Comparison of ENCODE assay signal across 1 cellular context in the genomic region with DNA sequence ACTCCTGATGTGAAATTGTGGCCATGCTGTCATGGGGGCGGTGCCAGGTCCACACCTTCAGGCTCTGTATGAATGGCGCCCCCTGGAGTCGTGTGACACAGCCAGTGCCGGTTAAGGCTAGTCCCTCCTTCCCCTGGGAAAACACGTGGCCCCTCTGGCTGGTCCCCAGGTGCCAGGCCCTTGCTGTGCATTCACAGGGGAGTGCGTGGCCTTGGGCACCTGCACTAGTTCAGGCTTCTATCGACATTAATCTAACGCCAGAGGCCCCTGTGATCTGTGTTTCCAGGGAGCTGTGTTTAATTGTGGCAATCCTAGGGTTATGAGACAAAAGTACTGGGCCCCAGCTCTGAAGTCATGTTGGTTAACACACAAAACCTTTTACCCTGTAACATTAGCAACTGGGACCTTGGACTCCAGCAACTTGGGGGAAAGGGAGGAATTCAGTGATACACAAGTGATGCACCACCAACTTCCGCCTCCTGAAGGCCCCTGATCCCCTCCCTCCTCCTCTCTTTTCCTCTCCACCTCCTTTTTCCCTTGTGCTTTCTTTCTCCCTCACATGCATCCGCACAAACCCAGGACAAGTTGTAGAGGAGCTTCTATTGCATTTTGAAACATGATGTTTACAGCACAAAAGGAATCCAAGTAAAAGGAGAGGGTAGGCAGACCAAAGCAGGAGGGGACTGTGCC.
TF ChIP-seq lines count a peak whose summit lies in the region.

No MANE protein-coding gene starts in this region.

TF ChIP-seq in HepG2, 621 proteins besides CTCF, POLR2A, EP300 and RAD21 (continued from another document and continues in another):
- TF ChIP-seq KDM2A (CRISPR knock-in tag; IDR thresholded peaks at IDR 0.05; ENCODE audit: borderline replicate concordance, low read depth) (peak; percentile 86), ZNF556 (CRISPR knock-in tag; IDR thresholded peaks at IDR 0.05; ENCODE audit: borderline replicate concordance) (peak; percentile 54; the same call in 1 of the 2 replicates), SOX6 (IDR thresholded peaks at IDR 0.05) (no peak), SOX6 (CRISPR knock-in tag; IDR thresholded peaks at IDR 0.05) (peak; percentile 78), POLR2G (IDR thresholded peaks at IDR 0.05; ENCODE audit: low read depth, low read length) (peak; percentile 31; the same call in 1 of the 2 replicates), GFI1 (CRISPR knock-in tag; IDR thresholded peaks at IDR 0.05; ENCODE audit: borderline replicate concordance) (peak; percentile 32; the same call in 1 of the 2 replicates), SIN3A (IDR thresholded peaks at IDR 0.05; ENCODE audit: borderline replicate concordance, low read depth, low read length) (peak; percentile 88; the same call in 1 of the 2 replicates), AHDC1 (CRISPR knock-in tag; IDR thresholded peaks at IDR 0.05; ENCODE audit: borderline replicate concordance) (peak; percentile 66; the same call in 1 of the 2 replicates), ELF1 (CRISPR knock-in tag; IDR thresholded peaks at IDR 0.05) (peak; percentile 21; the same call in 1 of the 2 replicates), GATAD2A (CRISPR knock-in tag; IDR thresholded peaks at IDR 0.05) (peak; percentile 87), ZNF335 (CRISPR knock-in tag; IDR thresholded peaks at IDR 0.05) (peak; percentile 57; the same call in 1 of the 2 replicates), ZNF263 (CRISPR knock-in tag; IDR thresholded peaks at IDR 0.05) (peak; percentile 90), TFDP2 (CRISPR knock-in tag; IDR thresholded peaks at IDR 0.05) (peak; percentile 66)
- TF ChIP-seq, protein P1, sequence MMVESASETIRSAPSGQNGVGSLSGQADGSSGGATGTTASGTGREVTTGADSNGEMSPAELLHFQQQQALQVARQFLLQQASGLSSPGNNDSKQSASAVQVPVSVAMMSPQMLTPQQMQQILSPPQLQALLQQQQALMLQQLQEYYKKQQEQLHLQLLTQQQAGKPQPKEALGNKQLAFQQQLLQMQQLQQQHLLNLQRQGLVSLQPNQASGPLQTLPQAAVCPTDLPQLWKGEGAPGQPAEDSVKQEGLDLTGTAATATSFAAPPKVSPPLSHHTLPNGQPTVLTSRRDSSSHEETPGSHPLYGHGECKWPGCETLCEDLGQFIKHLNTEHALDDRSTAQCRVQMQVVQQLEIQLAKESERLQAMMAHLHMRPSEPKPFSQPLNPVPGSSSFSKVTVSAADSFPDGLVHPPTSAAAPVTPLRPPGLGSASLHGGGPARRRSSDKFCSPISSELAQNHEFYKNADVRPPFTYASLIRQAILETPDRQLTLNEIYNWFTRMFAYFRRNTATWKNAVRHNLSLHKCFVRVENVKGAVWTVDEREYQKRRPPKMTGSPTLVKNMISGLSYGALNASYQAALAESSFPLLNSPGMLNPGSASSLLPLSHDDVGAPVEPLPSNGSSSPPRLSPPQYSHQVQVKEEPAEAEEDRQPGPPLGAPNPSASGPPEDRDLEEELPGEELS (CRISPR knock-in tag; IDR thresholded peaks at IDR 0.05) = peak; percentile 65; the same call in 1 of the 2 replicates
- TF ChIP-seq, protein P2, sequence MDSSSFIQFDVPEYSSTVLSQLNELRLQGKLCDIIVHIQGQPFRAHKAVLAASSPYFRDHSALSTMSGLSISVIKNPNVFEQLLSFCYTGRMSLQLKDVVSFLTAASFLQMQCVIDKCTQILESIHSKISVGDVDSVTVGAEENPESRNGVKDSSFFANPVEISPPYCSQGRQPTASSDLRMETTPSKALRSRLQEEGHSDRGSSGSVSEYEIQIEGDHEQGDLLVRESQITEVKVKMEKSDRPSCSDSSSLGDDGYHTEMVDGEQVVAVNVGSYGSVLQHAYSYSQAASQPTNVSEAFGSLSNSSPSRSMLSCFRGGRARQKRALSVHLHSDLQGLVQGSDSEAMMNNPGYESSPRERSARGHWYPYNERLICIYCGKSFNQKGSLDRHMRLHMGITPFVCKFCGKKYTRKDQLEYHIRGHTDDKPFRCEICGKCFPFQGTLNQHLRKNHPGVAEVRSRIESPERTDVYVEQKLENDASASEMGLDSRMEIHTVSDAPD (CRISPR knock-in tag; IDR thresholded peaks at IDR 0.05) = 0 out of 2 replicates have a peak, but pooled peaks have one; percentile 71
- TF ChIP-seq, protein P3, sequence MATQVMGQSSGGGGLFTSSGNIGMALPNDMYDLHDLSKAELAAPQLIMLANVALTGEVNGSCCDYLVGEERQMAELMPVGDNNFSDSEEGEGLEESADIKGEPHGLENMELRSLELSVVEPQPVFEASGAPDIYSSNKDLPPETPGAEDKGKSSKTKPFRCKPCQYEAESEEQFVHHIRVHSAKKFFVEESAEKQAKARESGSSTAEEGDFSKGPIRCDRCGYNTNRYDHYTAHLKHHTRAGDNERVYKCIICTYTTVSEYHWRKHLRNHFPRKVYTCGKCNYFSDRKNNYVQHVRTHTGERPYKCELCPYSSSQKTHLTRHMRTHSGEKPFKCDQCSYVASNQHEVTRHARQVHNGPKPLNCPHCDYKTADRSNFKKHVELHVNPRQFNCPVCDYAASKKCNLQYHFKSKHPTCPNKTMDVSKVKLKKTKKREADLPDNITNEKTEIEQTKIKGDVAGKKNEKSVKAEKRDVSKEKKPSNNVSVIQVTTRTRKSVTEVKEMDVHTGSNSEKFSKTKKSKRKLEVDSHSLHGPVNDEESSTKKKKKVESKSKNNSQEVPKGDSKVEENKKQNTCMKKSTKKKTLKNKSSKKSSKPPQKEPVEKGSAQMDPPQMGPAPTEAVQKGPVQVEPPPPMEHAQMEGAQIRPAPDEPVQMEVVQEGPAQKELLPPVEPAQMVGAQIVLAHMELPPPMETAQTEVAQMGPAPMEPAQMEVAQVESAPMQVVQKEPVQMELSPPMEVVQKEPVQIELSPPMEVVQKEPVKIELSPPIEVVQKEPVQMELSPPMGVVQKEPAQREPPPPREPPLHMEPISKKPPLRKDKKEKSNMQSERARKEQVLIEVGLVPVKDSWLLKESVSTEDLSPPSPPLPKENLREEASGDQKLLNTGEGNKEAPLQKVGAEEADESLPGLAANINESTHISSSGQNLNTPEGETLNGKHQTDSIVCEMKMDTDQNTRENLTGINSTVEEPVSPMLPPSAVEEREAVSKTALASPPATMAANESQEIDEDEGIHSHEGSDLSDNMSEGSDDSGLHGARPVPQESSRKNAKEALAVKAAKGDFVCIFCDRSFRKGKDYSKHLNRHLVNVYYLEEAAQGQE (IDR thresholded peaks at IDR 0.05; ENCODE audit: borderline replicate concordance in 1 of 2, low read depth in 1 of 2, low read length in 2 of 2) = peak in 1 of 2 experiments; percentile 41; a peak in 1 of 4 replicates
- TF ChIP-seq, protein P4, sequence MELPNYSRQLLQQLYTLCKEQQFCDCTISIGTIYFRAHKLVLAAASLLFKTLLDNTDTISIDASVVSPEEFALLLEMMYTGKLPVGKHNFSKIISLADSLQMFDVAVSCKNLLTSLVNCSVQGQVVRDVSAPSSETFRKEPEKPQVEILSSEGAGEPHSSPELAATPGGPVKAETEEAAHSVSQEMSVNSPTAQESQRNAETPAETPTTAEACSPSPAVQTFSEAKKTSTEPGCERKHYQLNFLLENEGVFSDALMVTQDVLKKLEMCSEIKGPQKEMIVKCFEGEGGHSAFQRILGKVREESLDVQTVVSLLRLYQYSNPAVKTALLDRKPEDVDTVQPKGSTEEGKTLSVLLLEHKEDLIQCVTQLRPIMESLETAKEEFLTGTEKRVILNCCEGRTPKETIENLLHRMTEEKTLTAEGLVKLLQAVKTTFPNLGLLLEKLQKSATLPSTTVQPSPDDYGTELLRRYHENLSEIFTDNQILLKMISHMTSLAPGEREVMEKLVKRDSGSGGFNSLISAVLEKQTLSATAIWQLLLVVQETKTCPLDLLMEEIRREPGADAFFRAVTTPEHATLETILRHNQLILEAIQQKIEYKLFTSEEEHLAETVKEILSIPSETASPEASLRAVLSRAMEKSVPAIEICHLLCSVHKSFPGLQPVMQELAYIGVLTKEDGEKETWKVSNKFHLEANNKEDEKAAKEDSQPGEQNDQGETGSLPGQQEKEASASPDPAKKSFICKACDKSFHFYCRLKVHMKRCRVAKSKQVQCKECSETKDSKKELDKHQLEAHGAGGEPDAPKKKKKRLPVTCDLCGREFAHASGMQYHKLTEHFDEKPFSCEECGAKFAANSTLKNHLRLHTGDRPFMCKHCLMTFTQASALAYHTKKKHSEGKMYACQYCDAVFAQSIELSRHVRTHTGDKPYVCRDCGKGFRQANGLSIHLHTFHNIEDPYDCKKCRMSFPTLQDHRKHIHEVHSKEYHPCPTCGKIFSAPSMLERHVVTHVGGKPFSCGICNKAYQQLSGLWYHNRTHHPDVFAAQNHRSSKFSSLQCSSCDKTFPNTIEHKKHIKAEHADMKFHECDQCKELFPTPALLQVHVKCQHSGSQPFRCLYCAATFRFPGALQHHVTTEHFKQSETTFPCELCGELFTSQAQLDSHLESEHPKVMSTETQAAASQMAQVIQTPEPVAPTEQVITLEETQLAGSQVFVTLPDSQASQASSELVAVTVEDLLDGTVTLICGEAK (IDR thresholded peaks at IDR 0.05) = no peak
- TF ChIP-seq, protein P4 (CRISPR knock-in tag; IDR thresholded peaks at IDR 0.05) = peak; percentile 48; the same call in 1 of the 2 replicates
